16 cellular contexts compared by ENCODE assay signal in the genomic region with DNA sequence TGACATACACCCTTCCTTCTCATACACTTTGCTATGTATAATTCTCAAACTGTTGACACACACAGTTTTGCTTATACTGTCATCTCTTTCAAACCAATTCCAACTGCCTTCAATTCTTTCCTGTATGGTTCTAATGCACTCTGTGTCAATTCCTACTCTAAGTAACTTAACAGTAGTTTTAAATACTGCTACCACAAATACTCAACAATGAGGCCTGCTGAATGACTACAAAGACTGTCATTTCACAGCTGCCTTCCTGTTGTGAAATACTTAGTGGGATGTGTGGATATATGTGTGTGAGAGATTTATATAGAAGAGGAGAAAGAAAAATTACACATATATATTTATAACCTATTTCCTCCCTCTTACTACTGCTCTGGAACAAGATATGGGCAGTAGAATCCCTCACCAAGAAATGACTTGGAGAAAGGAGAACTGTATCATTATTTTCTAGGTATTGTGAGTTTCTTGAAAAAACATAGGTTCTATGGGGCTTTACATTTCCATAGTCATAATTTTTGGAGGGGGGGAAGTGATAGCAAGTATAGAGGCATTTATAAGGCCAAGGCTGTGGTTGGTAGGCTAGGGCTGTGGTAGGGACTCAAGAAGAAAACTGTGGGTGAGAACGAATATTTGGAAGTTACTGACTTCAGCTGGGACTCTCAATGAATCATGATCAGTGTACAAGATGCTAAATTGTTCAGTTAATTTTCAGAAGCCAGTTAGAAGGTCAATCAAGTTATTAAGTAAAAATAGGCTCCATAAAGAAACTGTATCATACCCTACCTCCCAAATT.
DNase-seq lines count a peak whose midpoint lies in the region; ATAC-seq, FAIRE-seq and TF ChIP-seq lines count a peak whose summit lies in the region.
"Had no signal": no experiment of that assay in that cellular context is flagged by ENCODE, and none has a peak within 500 bp of the region (broad histone marks: within the 10 kb centered on the region; RNA-seq: fewer than 3 reads in every experiment).

No MANE protein-coding gene starts in this region.

- intact Hi-C loops in activated T-helper 2 cell treated with anti-CD3 and anti-CD28 coated beads, Interferon-gamma antibody, Interleukin-2, Interleukin-4, amounts not matched to agents 10 μg/mL and 5 μg/mL and 100 μg/mL, durations not matched to agents 14 hours and 24 hours and 36 hours (cut with micrococcal nuclease) = no loop called here

- peaks cover 8% of the 10 kb centered on the region for H3K4me1 Mint-ChIP-seq in activated T-helper 2 cell treated with anti-CD3 and anti-CD28 coated beads, Interferon-gamma antibody, Interleukin-2, Interleukin-4, amounts not matched to agents 10 μg/mL and 5 μg/mL and 100 μg/mL, durations not matched to agents 14 hours and 24 hours and 36 hours (ENCODE audit: low read depth)
- H3K4me1 Mint-ChIP-seq: mesothelial cell of epicardium had no signal

- H3K4me3 Mint-ChIP-seq in activated T-helper 2 cell treated with anti-CD3 and anti-CD28 coated beads, Interferon-gamma antibody, Interleukin-2, Interleukin-4, amounts not matched to agents 10 μg/mL and 5 μg/mL and 100 μg/mL, durations not matched to agents 14 hours and 24 hours and 36 hours (ENCODE audit: low read depth) = no peak overlapping the region
- H3K4me3 Mint-ChIP-seq: mesothelial cell of epicardium had no signal

- H3K4me3 ChIP-seq in AG04449 (ENCODE audit: low read depth, low read length) (no peak overlapping the region), foreskin fibroblast (ENCODE audit: low read depth in 1 of 2, low read length in 2 of 2) (no peak overlapping the region)
- H3K4me3 ChIP-seq: body of pancreas had no signal

- POLR2A ChIA-PET in AG04449 (lab: Yijun Ruan, JAX) = no interaction called here

- CTCF ChIA-PET in AG04449 (lab: Yijun Ruan, JAX) = interaction anchor here (1.3 kb wide), 1 partner anchor 78 kb away, joined by 3 read pairs; no protein-coding TSS in a partner anchor

- TF ChIP-seq CTCF in AG04449 (IDR thresholded peaks at IDR 0.05; ENCODE audit: insufficient read depth, low read length, missing control alignments) = no peak
- no peak for TF ChIP-seq CTCF in foreskin fibroblast (IDR thresholded peaks at IDR 0.05; ENCODE audit: low read depth, low read length)

- ATAC-seq in GM18909 (IDR thresholded peaks at IDR 0.05; ENCODE audit: poor library complexity, unreplicated experiment) (no peak), GM21526 (IDR thresholded peaks at IDR 0.05; ENCODE audit: low FRiP score, unreplicated experiment) (no peak)
- ATAC-seq: body of pancreas; stimulated activated naive CD8-positive, alpha-beta T cell treated with anti-CD3 and anti-CD28 coated beads, Interleukin-15, Interleukin-2, amounts not matched to agents 100 U/mL and 50 U/mL, for 24 hours had no signal

- DNase-seq in AG04449 (ENCODE audit: low read depth, low spot score) (peak; percentile 46), HCEC 1CT (peak; percentile 81), foreskin fibroblast (peak; percentile 71 to 80), RCC 7860 (ENCODE audit: low spot score) (no peak), C1 segment of cervical spinal cord (lab: John Stamatoyannopoulos, UW) (no peak)
- DNase-seq in activated T-helper 2 cell treated with anti-CD3 and anti-CD28 coated beads, Interferon-gamma antibody, Interleukin-2, Interleukin-4, amounts not matched to agents 10 μg/mL and 5 μg/mL and 100 μg/mL, durations not matched to agents 14 hours and 24 hours and 36 hours (ENCODE audit: low spot score) = no peak
- DNase-seq: body of pancreas; erythroblast; NCI-H2107; stimulated activated CD4-positive, alpha-beta T cell treated with anti-CD3 and anti-CD28 coated beads, Interleukin-4, amount 100 ng/mL, for 4 hours; stimulated activated naive CD8-positive, alpha-beta T cell treated with anti-CD3 and anti-CD28 coated beads, Interleukin-15, Interleukin-2, amounts not matched to agents 100 U/mL and 50 U/mL, for 24 hours had no signal

- H3K36me3 Mint-ChIP-seq in activated T-helper 2 cell treated with anti-CD3 and anti-CD28 coated beads, Interferon-gamma antibody, Interleukin-2, Interleukin-4, amounts not matched to agents 10 μg/mL and 5 μg/mL and 100 μg/mL, durations not matched to agents 14 hours and 24 hours and 36 hours (ENCODE audit: low read depth) = peaks cover 76% of the 10 kb centered on the region

- peak overlapping the region; percentile 50 for H3K27ac Mint-ChIP-seq in activated T-helper 2 cell treated with anti-CD3 and anti-CD28 coated beads, Interferon-gamma antibody, Interleukin-2, Interleukin-4, amounts not matched to agents 10 μg/mL and 5 μg/mL and 100 μg/mL, durations not matched to agents 14 hours and 24 hours and 36 hours
- H3K27ac Mint-ChIP-seq: mesothelial cell of epicardium had no signal

- FAIRE-seq in RCC 7860 (lab: Jason Lieb, UNC) = no peak
- FAIRE-seq: GM18507 had no signal

- H3K9me3 Mint-ChIP-seq in activated T-helper 2 cell treated with anti-CD3 and anti-CD28 coated beads, Interferon-gamma antibody, Interleukin-2, Interleukin-4, amounts not matched to agents 10 μg/mL and 5 μg/mL and 100 μg/mL, durations not matched to agents 14 hours and 24 hours and 36 hours = no peaks in the 10 kb centered on the region
- H3K9me3 Mint-ChIP-seq: mesothelial cell of epicardium had no signal

- no peaks in the 10 kb centered on the region for H3K27me3 Mint-ChIP-seq in activated T-helper 2 cell treated with anti-CD3 and anti-CD28 coated beads, Interferon-gamma antibody, Interleukin-2, Interleukin-4, amounts not matched to agents 10 μg/mL and 5 μg/mL and 100 μg/mL, durations not matched to agents 14 hours and 24 hours and 36 hours (ENCODE audit: low read depth)
- H3K27me3 Mint-ChIP-seq: progenitor cell of endocrine pancreas had no signal

Comparison
In these comparisons a context has a peak if more than half of its experiments do, and no peak if none do; other contexts are left out.
1. DNase-seq: peak in AG04449 (single experiment), HCEC 1CT (single experiment) and foreskin fibroblast (2 of 2); none in activated T-helper 2 cell treated with anti-CD3 and anti-CD28 coated beads, Interferon-gamma antibody, Interleukin-2, Interleukin-4, amounts not matched to agents 10 μg/mL and 5 μg/mL and 100 μg/mL, durations not matched to agents 14 hours and 24 hours and 36 hours (single experiment), RCC 7860 (single experiment) and C1 segment of cervical spinal cord (0 of 14).